ENCODE assay signal across 10 cellular contexts in genomic region chr14:91374897-91375747, GRCh38. TPM values are rescaled to one million over a fixed set of nuclear protein-coding genes. Genes with fewer than 3 reads are reported as not detected.
DNase-seq lines count a peak whose midpoint lies in the region; ATAC-seq lines count a peak whose summit lies in the region.
"Had no signal": no experiment of that assay in that cellular context is flagged by ENCODE, and none has a peak within 500 bp of the region (broad histone marks: within the 10 kb centered on the region; RNA-seq: fewer than 3 reads in every experiment).

No MANE protein-coding gene starts in this region.

- no peak for DNase-seq in stimulated activated naive CD8-positive, alpha-beta T cell treated with anti-CD3 and anti-CD28 coated beads, Interleukin-15, Interleukin-2, amounts not matched to agents 100 U/mL and 50 U/mL, for 24 hours
- DNase-seq in NT2/D1 (ENCODE audit: low read depth, low spot score), result no peak
- DNase-seq in KG1 (lab: John Stamatoyannopoulos, UW), result no peak
- DNase-seq in ecto neural progenitor cell (ENCODE audit: low spot score), result no peak
- DNase-seq: activated CD4-positive, alpha-beta T cell treated with anti-CD3 and anti-CD28 coated beads, Interleukin-2, amount 50 U/mL, for 4 hours had no signal

- H3K27me3 ChIP-seq in NT2/D1 (ENCODE audit: insufficient read depth, insufficient read length) (no peaks in the 10 kb centered on the region), ectodermal cell (ENCODE audit: control insufficient read depth, insufficient read depth, low read length, poor library complexity, severe bottlenecking) (no peaks in the 10 kb centered on the region)

- no peaks in the 10 kb centered on the region for H3K27me3 Mint-ChIP-seq in stimulated activated naive CD8-positive, alpha-beta T cell treated with anti-CD3 and anti-CD28 coated beads, Interleukin-15, Interleukin-2, amounts not matched to agents 100 ng/mL and 50 ng/mL, for 24 hours

- H3K9me3 Mint-ChIP-seq in stimulated activated naive CD8-positive, alpha-beta T cell treated with anti-CD3 and anti-CD28 coated beads, Interleukin-15, Interleukin-2, amounts not matched to agents 100 ng/mL and 50 ng/mL, for 24 hours, result no peaks in the 10 kb centered on the region

- WGBS in ectodermal cell, 2 experiments, result 79% methylated on average over 28 of the region's 28 CpGs

- H3K27ac ChIP-seq in ectodermal cell (ENCODE audit: insufficient read depth, low read depth, low read length, poor library complexity, severe bottlenecking), result peak overlapping the region; percentile 63

- no peaks in the 10 kb centered on the region for H3K36me3 ChIP-seq in NT2/D1 (ENCODE audit: insufficient read depth, insufficient read length, low read length)
- H3K36me3 ChIP-seq in ectodermal cell (ENCODE audit: control insufficient read depth, insufficient read depth, low read length), result no peaks in the 10 kb centered on the region

- H3K4me3 ChIP-seq in NT2/D1 (ENCODE audit: insufficient read length, low read depth) (no peak overlapping the region), ectodermal cell (ENCODE audit: insufficient read depth, low read depth, low read length) (no peak overlapping the region)

- H3K9ac ChIP-seq in NT2/D1 (ENCODE audit: insufficient read length, low read depth), result peak overlapping the region; percentile 36
- H3K9ac ChIP-seq: KMS-11 had no signal

- no peaks in the 10 kb centered on the region for H3K9me3 ChIP-seq in NT2/D1 (ENCODE audit: insufficient read depth, low read length)
- H3K9me3 ChIP-seq in ectodermal cell (ENCODE audit: control insufficient read depth, low read length), result no peaks in the 10 kb centered on the region

- H3K36me3 Mint-ChIP-seq in stimulated activated naive CD8-positive, alpha-beta T cell treated with anti-CD3 and anti-CD28 coated beads, Interleukin-15, Interleukin-2, amounts not matched to agents 100 ng/mL and 50 ng/mL, for 24 hours (ENCODE audit: low read depth), result peaks cover 5% of the 10 kb centered on the region

- H3K4me1 ChIP-seq in NT2/D1 (ENCODE audit: insufficient read depth, insufficient read length) (peaks cover 24% of the 10 kb centered on the region), ectodermal cell (ENCODE audit: control insufficient read depth, insufficient read depth, low read length) (peaks cover 54% of the 10 kb centered on the region)

- peak overlapping the region; percentile 82 for H3K27ac Mint-ChIP-seq in stimulated activated naive CD8-positive, alpha-beta T cell treated with anti-CD3 and anti-CD28 coated beads, Interleukin-15, Interleukin-2, amounts not matched to agents 100 ng/mL and 50 ng/mL, for 24 hours

- peak overlapping the region; percentile 60 for H3K4me3 Mint-ChIP-seq in stimulated activated naive CD8-positive, alpha-beta T cell treated with anti-CD3 and anti-CD28 coated beads, Interleukin-15, Interleukin-2, amounts not matched to agents 100 ng/mL and 50 ng/mL, for 24 hours

- H3K4me1 Mint-ChIP-seq in stimulated activated naive CD8-positive, alpha-beta T cell treated with anti-CD3 and anti-CD28 coated beads, Interleukin-15, Interleukin-2, amounts not matched to agents 100 ng/mL and 50 ng/mL, for 24 hours (ENCODE audit: low read depth), result peaks cover 100% of the 10 kb centered on the region

- ATAC-seq in stimulated activated naive CD8-positive, alpha-beta T cell treated with anti-CD3 and anti-CD28 coated beads, Interleukin-15, Interleukin-2, amounts not matched to agents 100 U/mL and 50 U/mL, for 24 hours, result no peak
- ATAC-seq in GM21576 (IDR thresholded peaks at IDR 0.05; ENCODE audit: unreplicated experiment) (no peak), GM18517 (IDR thresholded peaks at IDR 0.05; ENCODE audit: unreplicated experiment) (no peak)

RNA-seq across cellular contexts. Expression of gene CCDC88C, which starts 42.5 kb away (rescaled TPM):
- 33.6 TPM for polyA plus RNA-seq in ectodermal cell (2013, experiment 1 of 4)
- 38.0 TPM for polyA plus RNA-seq in ectodermal cell (2013, experiment 2 of 4)
- polyA plus RNA-seq in ectodermal cell (2013, experiment 3 of 4), result 24.0 TPM
- 27.6 TPM for polyA plus RNA-seq in ectodermal cell (2013, experiment 4 of 4)
